ENCODE assay signal across 14 cellular contexts in the genomic region with DNA sequence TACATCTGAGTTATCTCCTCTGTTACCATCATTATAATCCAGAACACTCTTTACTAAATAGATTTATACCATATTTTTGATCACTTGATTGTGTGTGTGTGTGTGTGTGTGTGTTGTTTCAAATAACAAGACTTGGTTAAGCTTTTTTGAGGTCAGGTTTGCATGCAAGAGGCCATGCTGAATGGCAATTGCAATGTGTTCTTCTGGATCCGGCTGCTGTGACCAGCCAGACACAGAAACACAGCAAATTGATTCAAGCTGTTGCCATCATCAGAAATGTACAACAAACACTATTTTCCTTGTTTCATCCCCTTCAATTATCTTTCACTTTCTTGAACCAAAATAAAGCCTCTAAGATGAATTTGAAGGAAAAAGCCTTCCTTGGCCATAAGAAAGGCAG. TPM values are rescaled to one million over a fixed set of nuclear protein-coding genes. Genes with fewer than 3 reads are reported as not detected.
A peak's percentile ranks its signal among the peaks of the same experiment; 100 is the strongest.
DNase-seq lines count a peak whose midpoint lies in the region; ATAC-seq and TF ChIP-seq lines count a peak whose summit lies in the region.
"Had no signal": no experiment of that assay in that cellular context is flagged by ENCODE, and none has a peak within 500 bp of the region (broad histone marks: within the 10 kb centered on the region; RNA-seq: fewer than 3 reads in every experiment).

No MANE protein-coding gene starts in this region.

- H3K4me1 Mint-ChIP-seq in H9 (peaks cover 58 to 62% of the 10 kb centered on the region in 2 experiments), CD14-positive monocyte (peaks cover 31% of the 10 kb centered on the region)

- no peak overlapping the region for H2BK120ac ChIP-seq in H9 (ENCODE audit: low read depth, low read length, poor library complexity, severe bottlenecking)

- no peak overlapping the region for H3K14ac ChIP-seq in H9 (ENCODE audit: insufficient read depth, low read length)

- no peaks in the 10 kb centered on the region for H3K27me3 ChIP-seq in H9 (ENCODE audit: insufficient read depth, low read length)
- peaks cover 0 to 3% (median 3%) of the 10 kb centered on the region in 3 donors for H3K27me3 ChIP-seq in skeletal muscle tissue (ENCODE audit: control insufficient read depth in 3 of 3, insufficient read depth in 3 of 3, low read length in 3 of 3)

- H3K9me2 ChIP-seq in OCI-LY7 (ENCODE audit: insufficient read depth, low read length) = no peaks in the 10 kb centered on the region

- no peak overlapping the region for H2BK12ac ChIP-seq in H9 (ENCODE audit: insufficient read length, low read depth, low read length)

- BruUV-seq in OCI-LY7 (replicated peaks; lab: Mats Ljungman, UMichigan) = no TSS peak

- no peak overlapping the region for H3T11ph ChIP-seq in H9 (ENCODE audit: low read length)

- H3K4ac ChIP-seq in H9 (ENCODE audit: low read depth, low read length) = no peak overlapping the region

- H3K36me3 ChIP-seq in OCI-LY7 (ENCODE audit: insufficient read depth, low read length) (no peaks in the 10 kb centered on the region), skeletal muscle tissue (ENCODE audit: control insufficient read depth in 3 of 3, insufficient read depth in 3 of 3, low read length in 3 of 3) (no peaks in the 10 kb centered on the region)

- H3K23ac ChIP-seq in H9 (ENCODE audit: insufficient read length, low read depth, low read length) = no peak overlapping the region

- H2AFZ ChIP-seq in H9 (ENCODE audit: low read length) (no peak overlapping the region), OCI-LY7 (ENCODE audit: low read length) (peak overlapping the region; percentile 29; the same call in 1 of the 2 replicates)

- H3K4me3 Mint-ChIP-seq in H9 = peak overlapping the region; percentile 94 to 99; a peak in 2 of 5 replicates
- H3K4me3 Mint-ChIP-seq in CD14-positive monocyte = no peak overlapping the region
- H3K4me3 Mint-ChIP-seq: stimulated activated naive B cell treated with anti-CD40 and anti-IgM and Interleukin-4, amounts not matched to agents 10 μg/mL and 1 μg/mL and 100 μg/mL, for 72 hours had no signal

- H3K9me3 ChIP-seq in H9 (ENCODE audit: control insufficient read depth, low read depth, low read length) (no peaks in the 10 kb centered on the region), OCI-LY7 (ENCODE audit: low read length) (no peaks in the 10 kb centered on the region), skeletal muscle tissue (ENCODE audit: control insufficient read depth in 3 of 3, low read length in 3 of 3) (peaks cover 0 to 2% (median 0%) of the 10 kb centered on the region in 3 donors)
- H3K9me3 ChIP-seq: mucosa of descending colon had no signal

- H4K20me1 ChIP-seq in H9 (ENCODE audit: control insufficient read depth, insufficient read depth, insufficient read length) (no peaks in the 10 kb centered on the region), OCI-LY7 (ENCODE audit: insufficient read depth, low read length) (no peaks in the 10 kb centered on the region)

- CTCF ChIA-PET in OCI-LY7 (lab: Charles Lee; ENCODE audit: unreplicated experiment) = no interaction called here

- peak overlapping the region; percentile 60 to 98 (median 82) for H3K27ac Mint-ChIP-seq in H9
- no peak overlapping the region for H3K27ac Mint-ChIP-seq in CD14-positive monocyte
- H3K27ac Mint-ChIP-seq: CD8-positive, alpha-beta memory T cell; stimulated activated naive B cell treated with anti-CD40 and anti-IgM and Interleukin-4, amounts not matched to agents 10 μg/mL and 1 μg/mL and 100 μg/mL, for 72 hours had no signal

- no peak overlapping the region for H2BK20ac ChIP-seq in H9 (ENCODE audit: low read depth, low read length, poor library complexity, severe bottlenecking)

- no peak overlapping the region for H4K91ac ChIP-seq in H9 (ENCODE audit: insufficient read length, low read depth, low read length)

- H2AK5ac ChIP-seq in H9 (ENCODE audit: insufficient read length, low read length) = no peak overlapping the region

- peaks cover 24% of the 10 kb centered on the region for H3K23me2 ChIP-seq in H9 (ENCODE audit: insufficient read length, low read depth, low read length, poor library complexity, severe bottlenecking)

- intact Hi-C loops in OCI-LY7 (cut with micrococcal nuclease; ENCODE audit: unreplicated experiment) (loop anchor here (2.0 kb wide), 1 partner anchor 123 kb away; no protein-coding TSS in a partner anchor), CD14-positive monocyte (cut with micrococcal nuclease) (no loop called here)

- no peak for DNase-seq in H9
- no peak for DNase-seq in OCI-LY7 (ENCODE audit: low spot score)
- DNase-seq in fibroblast of villous mesenchyme (ENCODE audit: low read depth) = peak; percentile 24
- no peak for DNase-seq in substantia nigra (lab: John Stamatoyannopoulos, UW)
- DNase-seq in CD14-positive monocyte (ENCODE audit: low spot score) = no peak
- DNase-seq: activated naive CD4-positive, alpha-beta T cell; CD8-positive, alpha-beta memory T cell; central memory CD4-positive, alpha-beta T cell; mucosa of descending colon; stimulated activated naive B cell treated with anti-CD40 and anti-IgM and Interleukin-4, amounts not matched to agents 10 μg/mL and 1 μg/mL and 100 μg/mL, for 72 hours had no signal

- H3K27ac ChIP-seq in H9 (ENCODE audit: insufficient read length, low read depth, low read length) (peak overlapping the region; percentile 8), OCI-LY7 (ENCODE audit: low read depth, low read length, poor library complexity, severe bottlenecking) (no peak overlapping the region), skeletal muscle tissue (ENCODE audit: low read depth, low read length) (peak overlapping the region; percentile 91), substantia nigra (ENCODE audit: low read depth, low read length, poor library complexity, severe bottlenecking) (no peak overlapping the region)
- H3K27ac ChIP-seq: VCaP had no signal

- H3K4me3 ChIP-seq in OCI-LY7 (ENCODE audit: low read depth, low read length, poor library complexity, severe bottlenecking) (no peak overlapping the region), fibroblast of villous mesenchyme (ENCODE audit: low read depth, low read length) (no peak overlapping the region), skeletal muscle tissue (ENCODE audit: low read length in 3 of 3) (no peak overlapping the region)
- H3K4me3 ChIP-seq: mucosa of descending colon had no signal

- H4K8ac ChIP-seq in H9 (replicated peaks; ENCODE audit: insufficient read length, low read depth, low read length) = no peak overlapping the region

- H3K4me2 ChIP-seq in H9 (ENCODE audit: insufficient read depth, insufficient read length, low read length) (peak overlapping the region; percentile 93), OCI-LY7 (ENCODE audit: low read length) (peak overlapping the region; percentile 17; the same call in 1 of the 2 replicates)

- POLR2A ChIA-PET in OCI-LY7 (lab: Charles Lee) = interaction anchor here (0.6 kb wide), 1 partner anchor 668 kb away, joined by 4 read pairs; no protein-coding TSS in a partner anchor

- no peak overlapping the region for H3K18ac ChIP-seq in H9 (ENCODE audit: insufficient read length, low read depth, low read length)

- no peaks in the 10 kb centered on the region for H3K27me3 Mint-ChIP-seq in H9 (ENCODE audit: low read depth)
- peaks cover 33 to 43% (median 36%) of the 10 kb centered on the region in 3 donors for H3K27me3 Mint-ChIP-seq in CD14-positive monocyte (ENCODE audit: low read depth in 3 of 3)

- H3K79me1 ChIP-seq in H9 (ENCODE audit: insufficient read depth, low read depth, low read length, poor library complexity, severe bottlenecking) = no peaks in the 10 kb centered on the region

- H3K4me1 ChIP-seq in H9 (ENCODE audit: insufficient read depth, low read length) (peaks cover 20% of the 10 kb centered on the region), OCI-LY7 (ENCODE audit: insufficient read depth, low read length, poor library complexity, severe bottlenecking) (peaks cover 16% of the 10 kb centered on the region), skeletal muscle tissue (ENCODE audit: control insufficient read depth in 3 of 3, insufficient read depth in 3 of 3, low read length in 3 of 3) (peaks cover 34 to 43% (median 35%) of the 10 kb centered on the region in 3 donors)

- ATAC-seq in HG03045 (IDR thresholded peaks at IDR 0.05; ENCODE audit: unreplicated experiment) = no peak
- ATAC-seq in HG03175 (IDR thresholded peaks at IDR 0.05; ENCODE audit: unreplicated experiment) = no peak
- ATAC-seq: mucosa of descending colon; stimulated activated naive B cell treated with anti-CD40 and anti-IgM and Interleukin-4, amounts not matched to agents 10 μg/mL and 1 μg/mL and 100 μg/mL, for 72 hours had no signal

- H3K36me3 Mint-ChIP-seq in H9 (ENCODE audit: insufficient read depth in 1 of 3, low read depth in 3 of 3) = peaks cover 16 to 32% (median 24%) of the 10 kb centered on the region in 3 experiments
- H3K36me3 Mint-ChIP-seq in CD14-positive monocyte = peaks cover 2 to 6% of the 10 kb centered on the region in 2 donors
- H3K36me3 Mint-ChIP-seq: CD8-positive, alpha-beta memory T cell had no signal

- H3K9ac ChIP-seq in H9 (ENCODE audit: extremely low read depth, insufficient read length, low read length) (no peak overlapping the region), skeletal muscle tissue (ENCODE audit: low read depth in 1 of 3, low read length in 3 of 3) (peak overlapping the region in 1 of 3 donors; percentile 84)

- TF ChIP-seq CTCF in H9 (conservative IDR thresholded peaks at IDR 0.05) (no peak), OCI-LY7 (conservative IDR thresholded peaks at IDR 0.05; ENCODE audit: low read length) (no peak), fibroblast of villous mesenchyme (IDR thresholded peaks at IDR 0.05; ENCODE audit: insufficient read depth, low read depth, low read length) (no peak), CD14-positive monocyte (IDR thresholded peaks at IDR 0.05) (no peak)

- H2BK15ac ChIP-seq in H9 (ENCODE audit: low read depth, low read length) = no peak overlapping the region

- no peak overlapping the region for H4K5ac ChIP-seq in H9 (ENCODE audit: insufficient read length, low read depth, low read length)

- no peak overlapping the region for H3K56ac ChIP-seq in H9 (ENCODE audit: insufficient read length, low read depth, low read length)

- H3K9me3 Mint-ChIP-seq in H9 (peaks cover 2 to 8% of the 10 kb centered on the region in 2 experiments; a peak in 4 of 5 replicates), CD14-positive monocyte (peaks cover 0 to 11% (median 7%) of the 10 kb centered on the region in 7 donors)

- peaks cover 14% of the 10 kb centered on the region; the same call in 1 of the 2 replicates for H3K79me2 ChIP-seq in H9 (ENCODE audit: insufficient read depth, low read length)
- H3K79me2 ChIP-seq in OCI-LY7 (ENCODE audit: insufficient read depth, low read depth, low read length) = no peaks in the 10 kb centered on the region

- no CpG with 5 or more reads among the region's 1 CpG for WGBS in H9 (ENCODE audit: extremely low coverage, insufficient read length, low lambda C conversion rate)

- no peak overlapping the region for H2BK5ac ChIP-seq in H9 (ENCODE audit: insufficient read length, low read length)

RNA-seq across cellular contexts. Expression of a gene that starts 54.0 kb away (rescaled TPM):
- total RNA-seq in H9 (2021) (510 and 515 TPM in 2 replicates), OCI-LY7 (2022) (not detected in 2 replicates), fibroblast of villous mesenchyme (126 and 161 TPM in 2 replicates), skeletal muscle tissue (109 TPM)
- total RNA-seq in OCI-LY7 (2014; rRNA removed; shearing (Covaris generic)) = 0.70 TPM in 1 of 2 replicates, not detected in the other
- polyA plus RNA-seq in CD14-positive monocyte = not detected
- polyA plus RNA-seq: CD8-positive, alpha-beta memory T cell had no signal

Comparison
In these comparisons a context has a peak if more than half of its experiments do, and no peak if none do; other contexts are left out.
1. H3K27ac ChIP-seq: peak in H9 (single experiment) and skeletal muscle tissue (single experiment); none in OCI-LY7 (single experiment) and substantia nigra (single experiment).
2. H3K27ac Mint-ChIP-seq: peak in H9 (3 of 3); none in CD14-positive monocyte (0 of 7).
3. H3K4me3 Mint-ChIP-seq: peak in H9 (2 of 2); none in CD14-positive monocyte (0 of 2).
4. RNA of a gene that starts 54.0 kb away (total RNA-seq): 510 to 515 TPM in H9, 126 to 161 TPM in fibroblast of villous mesenchyme and 109 TPM in skeletal muscle tissue (single experiment); 0.70 TPM in OCI-LY7; every median in the first group is over 10 times any median in the second.